Comparison of ENCODE assay signal across 18 cellular contexts in genomic region chr17:16247589-16247984, GRCh38.
"Had no signal": no experiment of that assay in that cellular context is flagged by ENCODE, and none has a peak within 500 bp of the region (broad histone marks: within the 10 kb centered on the region; RNA-seq: fewer than 3 reads in every experiment).

No MANE protein-coding gene starts in this region.

- H3K9me3 Mint-ChIP-seq: effector memory CD8-positive, alpha-beta T cell; naive thymus-derived CD8-positive, alpha-beta T cell; neural crest cell; type B pancreatic cell had no signal

- H3K4me3 ChIP-seq: esophagus muscularis mucosa, gastrocnemius medialis, heart right ventricle, lung, right atrium auricular region, smooth muscle cell had no signal

- ATAC-seq: effector memory CD8-positive, alpha-beta T cell; gastrocnemius medialis; heart right ventricle; left cardiac atrium; left ventricle myocardium superior; naive thymus-derived CD8-positive, alpha-beta T cell had no signal

- H3K4me3 Mint-ChIP-seq: effector memory CD8-positive, alpha-beta T cell; naive thymus-derived CD8-positive, alpha-beta T cell; neural crest cell; type B pancreatic cell had no signal

- H3K4me1 ChIP-seq: gastrocnemius medialis, heart right ventricle, right atrium auricular region had no signal

- H3K36me3 ChIP-seq: esophagus muscularis mucosa, gastrocnemius medialis, right atrium auricular region had no signal

- H3K4me2 ChIP-seq: smooth muscle cell had no signal

- H3K27me3 Mint-ChIP-seq: effector memory CD8-positive, alpha-beta T cell; naive thymus-derived CD8-positive, alpha-beta T cell; type B pancreatic cell had no signal

- H3K9me3 ChIP-seq: esophagus muscularis mucosa, gastrocnemius medialis, heart right ventricle, right atrium auricular region had no signal

- H3K27me3 ChIP-seq: esophagus muscularis mucosa, gastrocnemius medialis, heart right ventricle, right atrium auricular region had no signal

- DNase-seq: effector memory CD8-positive, alpha-beta T cell; gastrocnemius medialis; heart right ventricle; left cardiac atrium; left ventricle myocardium superior; mesenchymal stem cell; midbrain; naive thymus-derived CD8-positive, alpha-beta T cell; posterior cingulate gyrus; stimulated activated CD4-positive, alpha-beta T cell treated with anti-CD3 and anti-CD28 coated beads, Interleukin-2, amount 100 ng/mL, for 48 hours; stimulated activated naive CD4-positive, alpha-beta T cell treated with Interleukin-2 at 50 U/mL for 16 hours had no signal

- H3K27ac ChIP-seq: epithelial cell of prostate, esophagus muscularis mucosa, gastrocnemius medialis, heart right ventricle, right atrium auricular region had no signal
